In the genomic region with DNA sequence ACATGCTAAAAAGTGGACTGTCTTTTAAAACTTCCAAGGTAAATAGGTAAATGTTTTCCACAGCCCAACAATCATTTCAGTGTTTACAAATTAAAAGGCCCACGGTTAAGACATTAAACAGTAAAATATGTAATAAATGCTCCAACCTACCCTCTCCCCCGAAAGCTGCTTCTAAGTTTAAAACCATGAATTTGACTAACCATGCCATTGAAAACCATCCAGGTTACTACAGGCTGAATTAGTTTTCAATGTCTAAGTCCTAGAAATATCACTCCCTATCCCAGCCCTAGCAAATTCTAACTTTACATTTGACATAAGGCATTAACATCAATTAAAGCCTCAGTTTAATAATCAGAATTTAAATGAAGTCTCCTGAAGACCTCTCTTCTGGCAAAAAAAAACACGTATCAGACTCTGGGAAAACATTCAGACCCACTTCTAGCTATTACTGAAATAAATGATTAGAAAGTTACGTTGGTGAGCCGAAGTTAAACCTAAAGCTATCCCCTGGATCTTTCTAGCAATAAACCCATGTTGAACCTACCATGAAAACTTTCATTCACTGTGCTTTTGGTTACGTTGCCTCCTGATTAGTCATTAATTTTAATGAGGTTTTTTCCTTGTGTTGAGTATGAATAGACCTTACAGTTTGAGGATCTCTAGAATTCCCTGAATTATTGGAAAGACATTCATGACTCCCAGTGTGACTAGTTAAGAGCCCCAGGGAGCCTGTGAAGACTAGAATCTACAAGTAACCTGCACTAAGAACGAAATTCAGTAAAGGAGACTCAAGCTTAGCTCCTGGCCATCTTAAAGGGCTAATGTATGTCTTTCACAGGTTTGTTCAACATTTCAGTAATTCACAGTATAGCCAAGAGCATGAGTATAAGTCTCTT, we compare ENCODE assay signal across 9 cellular contexts. TPM values are rescaled to one million over a fixed set of nuclear protein-coding genes. Genes with fewer than 3 reads are reported as not detected.
DNase-seq lines count a peak whose midpoint lies in the region; ATAC-seq and TF ChIP-seq lines count a peak whose summit lies in the region.
"Had no signal": no experiment of that assay in that cellular context is flagged by ENCODE, and none has a peak within 500 bp of the region (broad histone marks: within the 10 kb centered on the region; RNA-seq: fewer than 3 reads in every experiment).

No MANE protein-coding gene starts in this region.

- no peak overlapping the region for H4K8ac ChIP-seq in H9 (replicated peaks; ENCODE audit: insufficient read length, low read depth, low read length)

- H3K23ac ChIP-seq in H9 (ENCODE audit: insufficient read length, low read depth, low read length), result no peak overlapping the region

- H3K4me1 ChIP-seq in CD4-positive, CD25-positive, alpha-beta regulatory T cell (ENCODE audit: control insufficient read depth, insufficient read depth, low read length, poor library complexity, severe bottlenecking), result peaks cover 55% of the 10 kb centered on the region
- H3K4me1 ChIP-seq in H9 (ENCODE audit: insufficient read depth, low read length), result no peaks in the 10 kb centered on the region; the same call in 1 of the 2 replicates

- no peak for ATAC-seq in CD4-positive, CD25-positive, alpha-beta regulatory T cell (ENCODE audit: low read depth in 2 of 2)
- no peak for ATAC-seq in HG03025 (IDR thresholded peaks at IDR 0.05; ENCODE audit: low FRiP score, unreplicated experiment)

- H2BK15ac ChIP-seq in H9 (ENCODE audit: low read depth, low read length), result no peak overlapping the region

- H3K9ac ChIP-seq in H9 (ENCODE audit: extremely low read depth, insufficient read length, low read length), result no peak overlapping the region

- TF ChIP-seq CTCF in H9 (conservative IDR thresholded peaks at IDR 0.05), result no peak

- DNase-seq in CD4-positive, CD25-positive, alpha-beta regulatory T cell, result peak in 1 of 3 donors; percentile 29
- DNase-seq in H9 (no peak), kidney tubule cell (ENCODE audit: low spot score) (peak; percentile 35), caudate nucleus (lab: John Stamatoyannopoulos, UW) (no peak), NCI-H345 treated with DMSO at 0.1 percent for 48 hours (lab: John Stamatoyannopoulos, UW; ENCODE audit: unreplicated experiment) (no peak)
- DNase-seq in activated CD4-positive, alpha-beta memory T cell treated with anti-CD3 and anti-CD28 coated beads for 36 hours, result no peak
- DNase-seq in activated effector memory CD4-positive, alpha-beta T cell treated with anti-CD3 and anti-CD28 coated beads, Interleukin-2, amount 50 U/mL, for 16 hours, result no peak
- DNase-seq: NCI-H2029 had no signal

- H3K9me3 Mint-ChIP-seq in CD4-positive, CD25-positive, alpha-beta regulatory T cell, result no peaks in the 10 kb centered on the region
- H3K9me3 Mint-ChIP-seq in H9, result no peaks in the 10 kb centered on the region; a peak in 1 of 5 replicates
- H3K9me3 Mint-ChIP-seq in activated CD4-positive, alpha-beta memory T cell treated with anti-CD3 and anti-CD28 coated beads for 36 hours, result no peaks in the 10 kb centered on the region

- no peak overlapping the region for H3K4ac ChIP-seq in H9 (ENCODE audit: low read depth, low read length)

- H3K18ac ChIP-seq in H9 (ENCODE audit: insufficient read length, low read depth, low read length), result no peak overlapping the region

- H3K79me1 ChIP-seq in H9 (ENCODE audit: insufficient read depth, low read depth, low read length, poor library complexity, severe bottlenecking), result peaks cover 6% of the 10 kb centered on the region

- POLR2A ChIA-PET in activated CD4-positive, alpha-beta memory T cell treated with anti-CD3 and anti-CD28 coated beads for 36 hours (lab: Charles Lee), result interaction anchor here (0.6 to 5.2 kb wide), 7 partner anchors 8 to 163 kb away, joined by 3 to 125 read pairs (median 5); a partner anchor contains a TSS

- no peaks in the 10 kb centered on the region for H4K20me1 ChIP-seq in H9 (ENCODE audit: control insufficient read depth, insufficient read depth, insufficient read length)

- H3K4me2 ChIP-seq in H9 (ENCODE audit: insufficient read depth, insufficient read length, low read length), result no peak overlapping the region

- intact Hi-C loops in activated CD4-positive, alpha-beta memory T cell treated with anti-CD3 and anti-CD28 coated beads for 36 hours (cut with micrococcal nuclease), result loop anchor here (5.0 to 10.0 kb wide), 2 partner anchors 194 to 351 kb away; no protein-coding TSS in a partner anchor

- H3K27me3 Mint-ChIP-seq in CD4-positive, CD25-positive, alpha-beta regulatory T cell, result peaks cover 12% of the 10 kb centered on the region
- peaks cover 3% of the 10 kb centered on the region for H3K27me3 Mint-ChIP-seq in H9 (ENCODE audit: low read depth)
- no peaks in the 10 kb centered on the region for H3K27me3 Mint-ChIP-seq in activated CD4-positive, alpha-beta memory T cell treated with anti-CD3 and anti-CD28 coated beads for 36 hours

- peaks cover 44 to 95% (median 77%) of the 10 kb centered on the region in 4 donors for H3K4me1 Mint-ChIP-seq in CD4-positive, CD25-positive, alpha-beta regulatory T cell
- peaks cover 57 to 67% of the 10 kb centered on the region in 2 experiments for H3K4me1 Mint-ChIP-seq in H9
- H3K4me1 Mint-ChIP-seq in activated CD4-positive, alpha-beta memory T cell treated with anti-CD3 and anti-CD28 coated beads for 36 hours (ENCODE audit: low read depth), result peaks cover 82% of the 10 kb centered on the region

- H2BK20ac ChIP-seq in H9 (ENCODE audit: low read depth, low read length, poor library complexity, severe bottlenecking), result no peak overlapping the region

- no peak overlapping the region for H4K5ac ChIP-seq in H9 (ENCODE audit: insufficient read length, low read depth, low read length)

- CTCF ChIA-PET in activated CD4-positive, alpha-beta memory T cell treated with anti-CD3 and anti-CD28 coated beads for 36 hours (lab: Charles Lee), result interaction anchor here (0.7 to 4.8 kb wide), 4 partner anchors 8 to 101 kb away, joined by 3 to 46 read pairs (median 7); a partner anchor contains a TSS

- H3K27me3 ChIP-seq in CD4-positive, CD25-positive, alpha-beta regulatory T cell (ENCODE audit: control insufficient read depth, insufficient read depth, low read length), result no peaks in the 10 kb centered on the region
- no peaks in the 10 kb centered on the region for H3K27me3 ChIP-seq in H9 (ENCODE audit: insufficient read depth, low read length)

- H2BK12ac ChIP-seq in H9 (ENCODE audit: insufficient read length, low read depth, low read length), result no peak overlapping the region

- WGBS in H9 (ENCODE audit: extremely low coverage, insufficient read length, low lambda C conversion rate), result no CpG with 5 or more reads among the region's 7 CpGs

- H3K23me2 ChIP-seq in H9 (ENCODE audit: insufficient read length, low read depth, low read length, poor library complexity, severe bottlenecking), result peaks cover 15% of the 10 kb centered on the region

- H3K56ac ChIP-seq in H9 (ENCODE audit: insufficient read length, low read depth, low read length), result no peak overlapping the region

- no peaks in the 10 kb centered on the region for H3K9me3 ChIP-seq in CD4-positive, CD25-positive, alpha-beta regulatory T cell (ENCODE audit: control insufficient read depth in 2 of 2, low read length in 2 of 2)
- H3K9me3 ChIP-seq in H9 (ENCODE audit: control insufficient read depth, low read depth, low read length), result no peaks in the 10 kb centered on the region

- no peak overlapping the region for H3T11ph ChIP-seq in H9 (ENCODE audit: low read length)

- H2AK5ac ChIP-seq in H9 (ENCODE audit: insufficient read length, low read length), result no peak overlapping the region

- H3K14ac ChIP-seq in H9 (ENCODE audit: insufficient read depth, low read length), result no peak overlapping the region

- peak overlapping the region; percentile 45 to 98 (median 72) for H3K4me3 Mint-ChIP-seq in CD4-positive, CD25-positive, alpha-beta regulatory T cell
- peak overlapping the region; percentile 99 for H3K4me3 Mint-ChIP-seq in H9
- no peak overlapping the region for H3K4me3 Mint-ChIP-seq in activated CD4-positive, alpha-beta memory T cell treated with anti-CD3 and anti-CD28 coated beads for 36 hours

- no peak overlapping the region for H3K4me3 ChIP-seq in CD4-positive, CD25-positive, alpha-beta regulatory T cell (ENCODE audit: low read depth, low read length)

- H2BK5ac ChIP-seq in H9 (ENCODE audit: insufficient read length, low read length), result no peak overlapping the region

- H3K36me3 Mint-ChIP-seq in CD4-positive, CD25-positive, alpha-beta regulatory T cell, result peaks cover 51% of the 10 kb centered on the region
- H3K36me3 Mint-ChIP-seq in H9 (ENCODE audit: insufficient read depth in 1 of 3, low read depth in 3 of 3), result peaks cover 53 to 72% (median 63%) of the 10 kb centered on the region in 3 experiments
- peaks cover 62% of the 10 kb centered on the region for H3K36me3 Mint-ChIP-seq in activated CD4-positive, alpha-beta memory T cell treated with anti-CD3 and anti-CD28 coated beads for 36 hours

- H4K91ac ChIP-seq in H9 (ENCODE audit: insufficient read length, low read depth, low read length), result no peak overlapping the region

- H2BK120ac ChIP-seq in H9 (ENCODE audit: low read depth, low read length, poor library complexity, severe bottlenecking), result no peak overlapping the region

- H3K36me3 ChIP-seq in CD4-positive, CD25-positive, alpha-beta regulatory T cell (ENCODE audit: control insufficient read depth, insufficient read depth, low read length), result peaks cover 50% of the 10 kb centered on the region

- peak overlapping the region; percentile 91 for H3K27ac ChIP-seq in CD4-positive, CD25-positive, alpha-beta regulatory T cell (ENCODE audit: insufficient read depth, low read length, poor library complexity, severe bottlenecking)
- no peak overlapping the region for H3K27ac ChIP-seq in H9 (ENCODE audit: insufficient read length, low read depth, low read length)
- no peak overlapping the region for H3K27ac ChIP-seq in caudate nucleus (ENCODE audit: low read depth, low read length)

- peak overlapping the region; percentile 85 to 99 (median 99) for H3K27ac Mint-ChIP-seq in CD4-positive, CD25-positive, alpha-beta regulatory T cell
- H3K27ac Mint-ChIP-seq in H9, result peak overlapping the region in 2 of 3 experiments; percentile 98 to 99; a peak in 3 of 7 replicates
- peak overlapping the region; percentile 93 for H3K27ac Mint-ChIP-seq in activated CD4-positive, alpha-beta memory T cell treated with anti-CD3 and anti-CD28 coated beads for 36 hours

- H2AFZ ChIP-seq in H9 (ENCODE audit: low read length), result no peak overlapping the region

- H3K79me2 ChIP-seq in H9 (ENCODE audit: insufficient read depth, low read length), result peaks cover 6% of the 10 kb centered on the region; the same call in 1 of the 2 replicates

RNA-seq across cellular contexts. Expression of a gene that starts 1.7 kb away (rescaled TPM):
- total RNA-seq in CD4-positive, CD25-positive, alpha-beta regulatory T cell, result 49.3 TPM
- polyA plus RNA-seq in CD4-positive, CD25-positive, alpha-beta regulatory T cell, result 10 to 100 TPM; 10.2 to 11.1 (median 10.2) TPM
- 33.0 and 35.5 TPM in 2 replicates for total RNA-seq in H9 (2021)
- total RNA-seq in activated CD4-positive, alpha-beta memory T cell treated with anti-CD3 and anti-CD28 coated beads for 36 hours, result 10 to 100 TPM; 25.8 to 28.1 TPM

RNA-seq across cellular contexts. Expression of a gene that starts 7.5 kb away (rescaled TPM):
- 2,976 TPM for total RNA-seq in CD4-positive, CD25-positive, alpha-beta regulatory T cell
- polyA plus RNA-seq in CD4-positive, CD25-positive, alpha-beta regulatory T cell, result 1,000 to 10,000 TPM in 3 of 4 donors, 100 to 1,000 TPM in 1; 887 to 1,222 (median 1,070) TPM
- 864 and 869 TPM in 2 replicates for total RNA-seq in H9 (2021)
- 100 to 1,000 TPM; 583 to 626 TPM for total RNA-seq in activated CD4-positive, alpha-beta memory T cell treated with anti-CD3 and anti-CD28 coated beads for 36 hours

RNA-seq across cellular contexts. Expression of a gene that starts 8.2 kb away (rescaled TPM):
- 173 TPM for total RNA-seq in CD4-positive, CD25-positive, alpha-beta regulatory T cell
- 10 to 100 TPM in 3 of 4 donors, 1 to 10 TPM in 1; 9.2 to 11.6 (median 10.8) TPM for polyA plus RNA-seq in CD4-positive, CD25-positive, alpha-beta regulatory T cell
- total RNA-seq in H9 (2021), result 61.9 and 67.3 TPM in 2 replicates
- 10 to 100 TPM; 29.9 to 37.8 TPM for total RNA-seq in activated CD4-positive, alpha-beta memory T cell treated with anti-CD3 and anti-CD28 coated beads for 36 hours

RNA-seq across cellular contexts. Expression of a gene that starts 49.6 kb away (rescaled TPM):
- 0.67 TPM for total RNA-seq in CD4-positive, CD25-positive, alpha-beta regulatory T cell
- not detected for polyA plus RNA-seq in CD4-positive, CD25-positive, alpha-beta regulatory T cell
- total RNA-seq in H9 (2021), result not detected in 2 replicates
- total RNA-seq in activated CD4-positive, alpha-beta memory T cell treated with anti-CD3 and anti-CD28 coated beads for 36 hours, result not detected
